ENCODE assay signal across 22 cellular contexts in genomic region chr22:35318346-35319215, GRCh38.
"Had no signal": no experiment of that assay in that cellular context is flagged by ENCODE, and none has a peak within 500 bp of the region (broad histone marks: within the 10 kb centered on the region; RNA-seq: fewer than 3 reads in every experiment).

No MANE protein-coding gene starts in this region.

- H3K9me3 ChIP-seq: breast epithelium, esophagus squamous epithelium, left lung, right lobe of liver had no signal

- H3K27me3 ChIP-seq: breast epithelium, esophagus squamous epithelium, left lung, right lobe of liver had no signal

- H3K27ac ChIP-seq: breast epithelium, epithelial cell of prostate, esophagus squamous epithelium, left lung, right lobe of liver had no signal

- ATAC-seq: activated CD4-positive, CD25-positive, alpha-beta regulatory T cell treated with anti-CD3 and anti-CD28 coated beads, Interleukin-2, amount 50 U/mL, for 24 hours; left lung; right lobe of liver; stimulated activated effector memory CD8-positive, alpha-beta T cell treated with anti-CD3 and anti-CD28 coated beads, Interleukin-12 subunit alpha, Interleukin-12 subunit beta, amount 100 ng/mL, for 72 hours; stimulated activated naive CD8-positive, alpha-beta T cell treated with anti-CD3 and anti-CD28 coated beads, Interleukin-15, amount 100 ng/mL, for 72 hours; T-cell had no signal

- H3K36me3 ChIP-seq: breast epithelium had no signal

- H3K4me3 ChIP-seq: breast epithelium, esophagus squamous epithelium, left lung, right lobe of liver, skin epidermis had no signal

- DNase-seq: activated CD4-positive, alpha-beta T cell treated with anti-CD3 and anti-CD28 coated beads for 48 hours; activated CD4-positive, alpha-beta T cell treated with anti-CD3 and anti-CD28 coated beads, Interleukin-2, amount 50 U/mL, for 48 hours; activated CD8-positive, alpha-beta memory T cell treated with anti-CD3 and anti-CD28 coated beads for 24 hours; activated effector memory CD4-positive, alpha-beta T cell treated with anti-CD3 and anti-CD28 coated beads, Interleukin-2, amount 50 U/mL, for 16 hours; activated naive CD4-positive, alpha-beta T cell treated with anti-CD3 and anti-CD28 coated beads, Interleukin-2, amount 10 ng/mL, durations not matched to agents 7 days and 5 days; activated T-cell treated with anti-CD3 and anti-CD28 coated beads, Interleukin-2, amount 50 U/mL, for 1 hour; amygdala; esophagus squamous epithelium; foreskin melanocyte; mammary epithelial cell; naive B cell; stimulated activated CD4-positive, alpha-beta T cell treated with anti-CD3 and anti-CD28 coated beads, Interleukin-4, amount 100 ng/mL, for 24 hours; stimulated activated naive CD8-positive, alpha-beta T cell treated with anti-CD3 and anti-CD28 coated beads, Interleukin-15, amount 100 ng/mL, for 72 hours; substantia nigra; T-cell had no signal
